In the genomic region with DNA sequence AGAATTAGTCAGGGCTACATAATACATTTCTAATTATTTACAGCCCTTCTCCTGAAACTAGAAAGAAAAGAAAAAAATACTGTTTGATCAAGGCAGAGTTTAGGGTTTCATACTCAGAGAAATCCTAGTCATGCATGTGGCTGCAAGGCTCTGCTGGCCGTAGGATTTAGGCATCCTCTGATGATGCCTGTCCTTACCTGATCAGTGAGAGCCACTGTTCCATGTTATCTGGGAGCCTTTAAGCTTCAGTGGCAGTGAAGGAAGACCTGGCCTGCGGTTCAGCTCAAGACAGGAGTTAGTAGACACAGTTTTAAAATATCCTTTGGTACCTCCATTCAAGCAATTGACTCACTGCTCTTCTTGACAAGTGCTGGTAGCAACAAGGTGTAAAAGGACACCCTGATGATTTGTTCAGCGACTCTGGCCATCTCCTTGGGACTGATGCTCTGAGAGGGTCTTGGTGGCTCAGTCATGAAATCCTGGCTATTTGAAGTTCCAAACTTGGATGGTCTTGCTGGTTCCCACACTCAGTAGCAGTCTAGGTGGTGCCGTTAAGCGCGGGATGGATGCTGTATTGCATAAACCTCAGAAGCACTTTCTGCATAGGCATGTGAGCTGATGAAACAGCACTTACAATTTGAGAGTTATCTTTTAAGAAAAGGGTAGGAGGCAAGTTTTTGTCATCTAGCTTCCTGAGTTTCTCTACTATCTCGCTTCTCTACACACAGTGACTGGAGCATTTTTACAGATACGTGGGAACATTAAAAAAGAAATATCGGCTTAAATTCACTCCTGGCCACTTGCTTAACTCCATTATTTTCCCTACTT, we compare ENCODE assay signal across 17 cellular contexts.
DNase-seq lines count a peak whose midpoint lies in the region; ATAC-seq lines count a peak whose summit lies in the region.
"Had no signal": no experiment of that assay in that cellular context is flagged by ENCODE, and none has a peak within 500 bp of the region (broad histone marks: within the 10 kb centered on the region; RNA-seq: fewer than 3 reads in every experiment).

No MANE protein-coding gene starts in this region.

- no peaks in the 10 kb centered on the region for H3K9me3 Mint-ChIP-seq in stimulated activated naive CD8-positive, alpha-beta T cell treated with anti-CD3 and anti-CD28 coated beads, Interleukin-15, Interleukin-2, amounts not matched to agents 100 ng/mL and 50 ng/mL, for 24 hours
- H3K9me3 Mint-ChIP-seq in stimulated activated naive CD8-positive, alpha-beta T cell treated with anti-CD3 and anti-CD28 coated beads, Interleukin-15, amount 100 ng/mL, for 72 hours: no peaks in the 10 kb centered on the region
- H3K9me3 Mint-ChIP-seq: stimulated activated effector memory CD8-positive, alpha-beta T cell treated with anti-CD3 and anti-CD28 coated beads, Interleukin-12 subunit alpha, Interleukin-12 subunit beta, amount 100 ng/mL, for 72 hours; T-cell had no signal

- ATAC-seq in stimulated activated naive CD8-positive, alpha-beta T cell treated with anti-CD3 and anti-CD28 coated beads, Interleukin-15, amount 100 ng/mL, for 72 hours: no peak
- no peak for ATAC-seq in HG02970 (IDR thresholded peaks at IDR 0.05; ENCODE audit: low FRiP score, unreplicated experiment)
- no peak for ATAC-seq in GM18907 (IDR thresholded peaks at IDR 0.05; ENCODE audit: unreplicated experiment)
- no peak for ATAC-seq in GM21825 (IDR thresholded peaks at IDR 0.05; ENCODE audit: unreplicated experiment)
- ATAC-seq: stimulated activated effector memory CD8-positive, alpha-beta T cell treated with anti-CD3 and anti-CD28 coated beads, Interleukin-12 subunit alpha, Interleukin-12 subunit beta, amount 100 ng/mL, for 72 hours; T-cell had no signal

- H3K9ac ChIP-seq in adipocyte (ENCODE audit: low read length) (no peak overlapping the region), muscle layer of colon (ENCODE audit: low read length) (no peak overlapping the region)
- H3K9ac ChIP-seq: KMS-11 had no signal

- H3K27ac ChIP-seq in muscle layer of colon (ENCODE audit: low read depth, low read length): peak overlapping the region; percentile 36
- H3K27ac ChIP-seq: KMS-11, neutrophil, WERI-Rb-1 had no signal

- no peaks in the 10 kb centered on the region for H3K36me3 Mint-ChIP-seq in stimulated activated naive CD8-positive, alpha-beta T cell treated with anti-CD3 and anti-CD28 coated beads, Interleukin-15, Interleukin-2, amounts not matched to agents 100 ng/mL and 50 ng/mL, for 24 hours (ENCODE audit: low read depth)
- H3K36me3 Mint-ChIP-seq: stimulated activated effector memory CD8-positive, alpha-beta T cell treated with anti-CD3 and anti-CD28 coated beads, Interleukin-12 subunit alpha, Interleukin-12 subunit beta, amount 100 ng/mL, for 72 hours; T-cell had no signal

- H3K27ac Mint-ChIP-seq in stimulated activated naive CD8-positive, alpha-beta T cell treated with anti-CD3 and anti-CD28 coated beads, Interleukin-15, Interleukin-2, amounts not matched to agents 100 ng/mL and 50 ng/mL, for 24 hours: peak overlapping the region; percentile 95
- H3K27ac Mint-ChIP-seq in stimulated activated naive CD8-positive, alpha-beta T cell treated with anti-CD3 and anti-CD28 coated beads, Interleukin-15, amount 100 ng/mL, for 72 hours: no peak overlapping the region
- H3K27ac Mint-ChIP-seq: stimulated activated effector memory CD8-positive, alpha-beta T cell treated with anti-CD3 and anti-CD28 coated beads, Interleukin-12 subunit alpha, Interleukin-12 subunit beta, amount 100 ng/mL, for 72 hours; T-cell had no signal

- H3K4me3 ChIP-seq in adipocyte (ENCODE audit: low read length) (peak overlapping the region; percentile 69), muscle layer of colon (ENCODE audit: low read depth in 1 of 2, low read length in 2 of 2) (no peak overlapping the region)
- H3K4me3 ChIP-seq: adrenal gland had no signal

- H3K4me3 Mint-ChIP-seq in stimulated activated naive CD8-positive, alpha-beta T cell treated with anti-CD3 and anti-CD28 coated beads, Interleukin-15, Interleukin-2, amounts not matched to agents 100 ng/mL and 50 ng/mL, for 24 hours: no peak overlapping the region
- no peak overlapping the region for H3K4me3 Mint-ChIP-seq in stimulated activated naive CD8-positive, alpha-beta T cell treated with anti-CD3 and anti-CD28 coated beads, Interleukin-15, amount 100 ng/mL, for 72 hours
- H3K4me3 Mint-ChIP-seq: stimulated activated effector memory CD8-positive, alpha-beta T cell treated with anti-CD3 and anti-CD28 coated beads, Interleukin-12 subunit alpha, Interleukin-12 subunit beta, amount 100 ng/mL, for 72 hours had no signal

- H3K4me1 ChIP-seq in adipocyte (ENCODE audit: control insufficient read depth, insufficient read depth, low read length) (peaks cover 44% of the 10 kb centered on the region), muscle layer of colon (ENCODE audit: insufficient read depth, low read length) (peaks cover 40% of the 10 kb centered on the region)

- H3K36me3 ChIP-seq in adipocyte (ENCODE audit: control insufficient read depth, insufficient read depth, low read length, severe bottlenecking): no peaks in the 10 kb centered on the region
- no peaks in the 10 kb centered on the region for H3K36me3 ChIP-seq in muscle layer of colon (ENCODE audit: insufficient read depth, low read length)
- H3K36me3 ChIP-seq: adrenal gland, neutrophil, WERI-Rb-1 had no signal

- peaks cover 52% of the 10 kb centered on the region for H3K4me1 Mint-ChIP-seq in stimulated activated naive CD8-positive, alpha-beta T cell treated with anti-CD3 and anti-CD28 coated beads, Interleukin-15, Interleukin-2, amounts not matched to agents 100 ng/mL and 50 ng/mL, for 24 hours (ENCODE audit: low read depth)
- H3K4me1 Mint-ChIP-seq in stimulated activated naive CD8-positive, alpha-beta T cell treated with anti-CD3 and anti-CD28 coated beads, Interleukin-15, amount 100 ng/mL, for 72 hours: peaks cover 61% of the 10 kb centered on the region

- H3K27me3 ChIP-seq in adipocyte (replicated peaks; ENCODE audit: control insufficient read depth, insufficient read depth, low read length) (no peaks in the 10 kb centered on the region), muscle layer of colon (ENCODE audit: control insufficient read depth in 1 of 2, insufficient read depth in 2 of 2, low read length in 2 of 2) (no peaks in the 10 kb centered on the region)
- H3K27me3 ChIP-seq: adrenal gland had no signal

- DNase-seq in stimulated activated naive CD8-positive, alpha-beta T cell treated with anti-CD3 and anti-CD28 coated beads, Interleukin-15, amount 100 ng/mL, for 72 hours: no peak
- no peak for DNase-seq in adipocyte (ENCODE audit: low read depth)
- DNase-seq in NCI-H748 (lab: John Stamatoyannopoulos, UW; ENCODE audit: unreplicated experiment): no peak
- DNase-seq: adrenal gland, cerebellar nuclear complex, midbrain, NCI-H1092 treated with DMSO at 0.1 percent for 48 hours, T-cell, WERI-Rb-1 had no signal

- H3K27me3 Mint-ChIP-seq in stimulated activated naive CD8-positive, alpha-beta T cell treated with anti-CD3 and anti-CD28 coated beads, Interleukin-15, Interleukin-2, amounts not matched to agents 100 ng/mL and 50 ng/mL, for 24 hours: peaks cover 7% of the 10 kb centered on the region
- peaks cover 16% of the 10 kb centered on the region for H3K27me3 Mint-ChIP-seq in stimulated activated naive CD8-positive, alpha-beta T cell treated with anti-CD3 and anti-CD28 coated beads, Interleukin-15, amount 100 ng/mL, for 72 hours

- H3K9me3 ChIP-seq in adipocyte (ENCODE audit: control insufficient read depth, low read length) (no peaks in the 10 kb centered on the region), muscle layer of colon (ENCODE audit: low read length) (no peaks in the 10 kb centered on the region)
- H3K9me3 ChIP-seq: adrenal gland, neutrophil had no signal
